23 cellular contexts compared by ENCODE assay signal in genomic region chr3:20462723-20463122, GRCh38.
DNase-seq lines count a peak whose midpoint lies in the region; ATAC-seq and TF ChIP-seq lines count a peak whose summit lies in the region.
"Had no signal": no experiment of that assay in that cellular context is flagged by ENCODE, and none has a peak within 500 bp of the region (broad histone marks: within the 10 kb centered on the region; RNA-seq: fewer than 3 reads in every experiment).

No MANE protein-coding gene starts in this region.

- H3K36me3 Mint-ChIP-seq in osteocyte (ENCODE audit: unreplicated experiment) = no peaks in the 10 kb centered on the region

- DNase-seq in LHCN-M2 (ENCODE audit: low read depth) (peak; percentile 6), adipocyte (ENCODE audit: low read depth) (peak; percentile 9), dermis blood vessel endothelial cell (peak; percentile 53), iris pigment epithelial cell (ENCODE audit: low read depth) (peak; percentile 3), NCI-H524 (lab: John Stamatoyannopoulos, UW) (no peak), osteocyte (ENCODE audit: extremely low spot score, unreplicated experiment) (no peak)
- no peak for DNase-seq in activated CD4-positive, alpha-beta T cell treated with anti-CD3 and anti-CD28 coated beads, Interleukin-2, amount 50 U/mL, for 4 hours
- DNase-seq: BE2C, COR-L47, DMS79 treated with DMSO at 0.1 percent for 48 hours, GOT3, HCEC 1CT, IMR-90, NCI-H1048, NCI-H1436, NCI-H1930, NCI-H2227 treated with DMSO at 0.1 percent for 48 hours, NCI-H510A, NCI-H774, OCI-M1, SJCRH30 had no signal

- peaks cover 6% of the 10 kb centered on the region for H3K9me3 ChIP-seq in adipocyte (ENCODE audit: control insufficient read depth, low read length)
- H3K9me3 ChIP-seq: BE2C, SJCRH30 had no signal

- no peaks in the 10 kb centered on the region for H3K4me1 Mint-ChIP-seq in osteocyte (ENCODE audit: unreplicated experiment)

- ATAC-seq in HG03135 (IDR thresholded peaks at IDR 0.05; ENCODE audit: unreplicated experiment) = no peak

- no peaks in the 10 kb centered on the region for H3K36me3 ChIP-seq in adipocyte (ENCODE audit: control insufficient read depth, insufficient read depth, low read length, severe bottlenecking)
- H3K36me3 ChIP-seq: BE2C, SJCRH30 had no signal

- no peak overlapping the region for H3K27ac Mint-ChIP-seq in osteocyte (ENCODE audit: unreplicated experiment)

- H3K9me3 Mint-ChIP-seq in osteocyte (ENCODE audit: unreplicated experiment) = peaks cover 6% of the 10 kb centered on the region

- TF ChIP-seq CTCF in osteocyte (IDR thresholded peaks at IDR 0.05) = no peak

- no peak overlapping the region for H3K9ac ChIP-seq in adipocyte (ENCODE audit: low read length)
- H3K9ac ChIP-seq: KMS-11 had no signal

- H3K4me3 ChIP-seq in adipocyte (ENCODE audit: low read length) = no peak overlapping the region
- H3K4me3 ChIP-seq: SJCRH30 had no signal

- no peak overlapping the region for H3K4me3 Mint-ChIP-seq in osteocyte (ENCODE audit: unreplicated experiment)

- no peaks in the 10 kb centered on the region for H3K27me3 Mint-ChIP-seq in osteocyte (ENCODE audit: unreplicated experiment)

- H3K4me1 ChIP-seq in adipocyte (ENCODE audit: control insufficient read depth, insufficient read depth, low read length) = no peaks in the 10 kb centered on the region
- H3K4me1 ChIP-seq: BE2C, SJCRH30 had no signal

- no peaks in the 10 kb centered on the region for H3K27me3 ChIP-seq in adipocyte (replicated peaks; ENCODE audit: control insufficient read depth, insufficient read depth, low read length)
- H3K27me3 ChIP-seq: BE2C, SJCRH30 had no signal

Comparison
In these comparisons a context has a peak if more than half of its experiments do, and no peak if none do; other contexts are left out.
1. DNase-seq: peak in LHCN-M2 (single experiment), adipocyte (single experiment), dermis blood vessel endothelial cell (single experiment) and iris pigment epithelial cell (single experiment); none in NCI-H524 (0 of 2), osteocyte (single experiment) and activated CD4-positive, alpha-beta T cell treated with anti-CD3 and anti-CD28 coated beads, Interleukin-2, amount 50 U/mL, for 4 hours (0 of 2).